In genomic region chr9:133794006-133794760, GRCh38 we compare ENCODE assay signal across 22 cellular contexts. TPM values are rescaled to one million over a fixed set of nuclear protein-coding genes. Genes with fewer than 3 reads are reported as not detected.
A peak's percentile ranks its signal among the peaks of the same experiment; 100 is the strongest.
DNase-seq lines count a peak whose midpoint lies in the region; ATAC-seq and TF ChIP-seq lines count a peak whose summit lies in the region.
"Had no signal": no experiment of that assay in that cellular context is flagged by ENCODE, and none has a peak within 500 bp of the region (broad histone marks: within the 10 kb centered on the region; RNA-seq: fewer than 3 reads in every experiment).

No MANE protein-coding gene starts in this region.

- no peak overlapping the region for H2BK5ac ChIP-seq in trophoblast cell (ENCODE audit: low read depth, low read length, poor library complexity)

- H3K4me2 ChIP-seq in DOHH2 (ENCODE audit: low read length) (peak overlapping the region; percentile 68), Karpas-422 (ENCODE audit: low read depth, low read length, poor library complexity, severe bottlenecking) (peak overlapping the region; percentile 7), trophoblast cell (ENCODE audit: low read length) (no peak overlapping the region), PC-3 (ENCODE audit: low read length) (no peak overlapping the region)

- no peak overlapping the region for H3K18ac ChIP-seq in trophoblast cell (ENCODE audit: low read length)

- H3K27ac Mint-ChIP-seq in activated B cell treated with CpG ODN at 0.5 μM for 24 hours, result no peak overlapping the region
- H3K27ac Mint-ChIP-seq: CD4-positive, alpha-beta T cell had no signal

- no peak for TF ChIP-seq CTCF in DOHH2 (IDR thresholded peaks at IDR 0.05; ENCODE audit: low read depth, low read length, poor library complexity, severe bottlenecking)
- no peak for TF ChIP-seq CTCF in activated B cell treated with CpG ODN at 0.5 μM for 24 hours (IDR thresholded peaks at IDR 0.05)
- no peak for TF ChIP-seq CTCF in left ventricle myocardium inferior (IDR thresholded peaks at IDR 0.05; ENCODE audit: borderline replicate concordance)
- TF ChIP-seq CTCF in PC-3 (conservative IDR thresholded peaks at IDR 0.05; ENCODE audit: low read depth, low read length), result no peak

- H3K27me3 Mint-ChIP-seq in activated B cell treated with CpG ODN at 0.5 μM for 24 hours, result no peaks in the 10 kb centered on the region
- no peaks in the 10 kb centered on the region for H3K27me3 Mint-ChIP-seq in activated T-cell treated with anti-CD3 and anti-CD28 coated beads, Interleukin-2, amount 50 U/mL, for 4 hours (ENCODE audit: low read depth)
- H3K27me3 Mint-ChIP-seq: CD4-positive, alpha-beta T cell had no signal

- no peaks in the 10 kb centered on the region for H3K79me1 ChIP-seq in trophoblast cell (ENCODE audit: low read length)

- no peaks in the 10 kb centered on the region for H3K79me2 ChIP-seq in DOHH2 (ENCODE audit: control insufficient read depth, low read length)
- H3K79me2 ChIP-seq in Karpas-422 (ENCODE audit: low read length), result no peaks in the 10 kb centered on the region
- no peaks in the 10 kb centered on the region for H3K79me2 ChIP-seq in trophoblast cell (ENCODE audit: control insufficient read depth, insufficient read depth, low read length, poor library complexity)
- H3K79me2 ChIP-seq in PC-3 (ENCODE audit: low read length), result no peaks in the 10 kb centered on the region

- no peak overlapping the region for H4K12ac ChIP-seq in trophoblast cell (ENCODE audit: low read depth, low read length)

- CTCF ChIA-PET in activated B cell treated with CpG ODN at 0.5 μM for 24 hours (lab: Charles Lee) (interaction anchor here (1.1 to 10.5 kb wide), 4 partner anchors 12 to 200 kb away, joined by 4 to 126 read pairs (median 15); no protein-coding TSS in a partner anchor), PC-3 (lab: Charles Lee) (no interaction called here)

- peaks cover 62% of the 10 kb centered on the region for H3K4me1 Mint-ChIP-seq in activated B cell treated with CpG ODN at 0.5 μM for 24 hours
- H3K4me1 Mint-ChIP-seq in activated T-cell treated with anti-CD3 and anti-CD28 coated beads, Interleukin-2, amount 50 U/mL, for 4 hours (ENCODE audit: low read depth), result peaks cover 10% of the 10 kb centered on the region

- no peak overlapping the region for H4K8ac ChIP-seq in trophoblast cell (ENCODE audit: low read depth, low read length)

- peak overlapping the region; percentile 57 for H3K4me3 Mint-ChIP-seq in activated B cell treated with CpG ODN at 0.5 μM for 24 hours
- H3K4me3 Mint-ChIP-seq in activated T-cell treated with anti-CD3 and anti-CD28 coated beads, Interleukin-2, amount 50 U/mL, for 4 hours, result no peak overlapping the region
- H3K4me3 Mint-ChIP-seq: CD4-positive, alpha-beta T cell had no signal

- H3K9me3 Mint-ChIP-seq in activated B cell treated with CpG ODN at 0.5 μM for 24 hours, result no peaks in the 10 kb centered on the region
- no peaks in the 10 kb centered on the region for H3K9me3 Mint-ChIP-seq in activated T-cell treated with anti-CD3 and anti-CD28 coated beads, Interleukin-2, amount 50 U/mL, for 4 hours
- H3K9me3 Mint-ChIP-seq: CD4-positive, alpha-beta T cell had no signal

- POLR2A ChIA-PET in activated B cell treated with CpG ODN at 0.5 μM for 24 hours (lab: Charles Lee), result interaction anchor here (0.5 to 2.8 kb wide), 5 partner anchors 11 to 1026 kb away, joined by 3 to 20 read pairs (median 3); no protein-coding TSS in a partner anchor
- POLR2A ChIA-PET in PC-3 (lab: Charles Lee; ENCODE audit: unreplicated experiment), result no interaction called here

- H3K4me3 ChIP-seq in DOHH2 (ENCODE audit: low read length) (peak overlapping the region; percentile 46), Karpas-422 (ENCODE audit: low read length) (no peak overlapping the region), trophoblast cell (ENCODE audit: low read depth, low read length) (no peak overlapping the region), left ventricle myocardium inferior (no peak overlapping the region), PC-3 (ENCODE audit: low read length) (no peak overlapping the region)
- H3K4me3 ChIP-seq: A549, GM23248, MG63, SJSA1 had no signal

- H3K9ac ChIP-seq in Karpas-422 (ENCODE audit: low read length) (no peak overlapping the region), trophoblast cell (ENCODE audit: low read length) (no peak overlapping the region), PC-3 (ENCODE audit: low read length) (no peak overlapping the region)
- H3K9ac ChIP-seq: GM23248 had no signal

- WGBS in trophoblast cell (ENCODE audit: extremely low coverage, insufficient coverage, insufficient read length), result no CpG with 5 or more reads among the region's 28 CpGs

- H3K23ac ChIP-seq in trophoblast cell (ENCODE audit: low read length), result no peak overlapping the region

- no peaks in the 10 kb centered on the region for H3K9me3 ChIP-seq in DOHH2 (ENCODE audit: control insufficient read depth, insufficient read depth, low read length)
- no peaks in the 10 kb centered on the region for H3K9me3 ChIP-seq in Karpas-422 (ENCODE audit: low read length)
- peaks cover 3% of the 10 kb centered on the region for H3K9me3 ChIP-seq in trophoblast cell (ENCODE audit: insufficient read depth, low read depth, low read length)
- no peaks in the 10 kb centered on the region for H3K9me3 ChIP-seq in left ventricle myocardium inferior (replicated peaks)
- no peaks in the 10 kb centered on the region for H3K9me3 ChIP-seq in PC-3 (ENCODE audit: low read length)
- H3K9me3 ChIP-seq: A549, BE2C, MG63, SJSA1 had no signal

- H3K4ac ChIP-seq in trophoblast cell (ENCODE audit: low read depth, low read length), result no peak overlapping the region

- peaks cover 63% of the 10 kb centered on the region for H3K36me3 Mint-ChIP-seq in activated B cell treated with CpG ODN at 0.5 μM for 24 hours (ENCODE audit: low read depth)
- H3K36me3 Mint-ChIP-seq in activated T-cell treated with anti-CD3 and anti-CD28 coated beads, Interleukin-2, amount 50 U/mL, for 4 hours (ENCODE audit: insufficient read depth), result no peaks in the 10 kb centered on the region

- no peak overlapping the region for H2BK120ac ChIP-seq in trophoblast cell (ENCODE audit: insufficient read depth, low read length, poor library complexity)

- peaks cover 13% of the 10 kb centered on the region; the same call in 1 of the 2 replicates for H3K36me3 ChIP-seq in DOHH2 (ENCODE audit: control insufficient read depth, low read length)
- H3K36me3 ChIP-seq in Karpas-422 (ENCODE audit: insufficient read depth, low read length), result no peaks in the 10 kb centered on the region
- H3K36me3 ChIP-seq in trophoblast cell (ENCODE audit: control insufficient read depth in 1 of 2, insufficient read depth in 2 of 2, low read length in 2 of 2), result peaks cover 90 to 91% of the 10 kb centered on the region in 2 experiments
- H3K36me3 ChIP-seq in left ventricle myocardium inferior, result no peaks in the 10 kb centered on the region
- no peaks in the 10 kb centered on the region for H3K36me3 ChIP-seq in PC-3 (ENCODE audit: low read depth, low read length)
- H3K36me3 ChIP-seq: MG63 had no signal

- DNase-seq in Karpas-422 (peak; percentile 79), activated B cell treated with CpG ODN at 0.5 μM for 24 hours (no peak), trophoblast cell (no peak), left ventricle myocardium inferior (no peak), PC-3 (no peak)
- DNase-seq in activated T-cell treated with anti-CD3 and anti-CD28 coated beads, Interleukin-2, amount 50 U/mL, for 4 hours, result no peak
- DNase-seq in activated CD4-positive, CD25-positive, alpha-beta regulatory T cell (lab: John Stamatoyannopoulos, UW), result no peak
- DNase-seq: BE2C; CD4-positive, alpha-beta T cell; DMS79; GM23248; MG63; NCI-H1092; NCI-H1436 treated with DMSO at 0.1 percent for 48 hours; NCI-H2029; NCI-H524 treated with DMSO at 0.1 percent for 48 hours; NCI-H82 had no signal

- H3F3A ChIP-seq in DOHH2 (ENCODE audit: control insufficient read depth, insufficient read depth) (no peaks in the 10 kb centered on the region; the same call in 1 of the 2 replicates), PC-3 (ENCODE audit: low read length, unreplicated experiment) (no peaks in the 10 kb centered on the region)

- H3K9me2 ChIP-seq in DOHH2 (replicated peaks; ENCODE audit: control insufficient read depth, low read length) (no peaks in the 10 kb centered on the region), Karpas-422 (replicated peaks; ENCODE audit: insufficient read depth, low read length) (no peaks in the 10 kb centered on the region), PC-3 (replicated peaks; ENCODE audit: low read length) (no peaks in the 10 kb centered on the region)

- no peaks in the 10 kb centered on the region for H3K27me3 ChIP-seq in DOHH2 (ENCODE audit: control insufficient read depth, low read length)
- no peaks in the 10 kb centered on the region for H3K27me3 ChIP-seq in Karpas-422 (ENCODE audit: low read length)
- H3K27me3 ChIP-seq in trophoblast cell (ENCODE audit: insufficient read depth, low read length), result no peaks in the 10 kb centered on the region
- no peaks in the 10 kb centered on the region for H3K27me3 ChIP-seq in left ventricle myocardium inferior (ENCODE audit: low read depth)
- H3K27me3 ChIP-seq in PC-3 (ENCODE audit: low read length), result no peaks in the 10 kb centered on the region
- H3K27me3 ChIP-seq: BE2C, MG63, SJSA1 had no signal

- peak; percentile 35 for ATAC-seq in activated B cell treated with CpG ODN at 0.5 μM for 24 hours (ENCODE audit: low read depth)
- ATAC-seq in activated T-cell treated with anti-CD3 and anti-CD28 coated beads, Interleukin-2, amount 50 U/mL, for 4 hours, result no peak
- ATAC-seq in PC-3, result no peak
- ATAC-seq: HCT116, Right ventricle myocardium inferior had no signal

- no peak overlapping the region for H2AK5ac ChIP-seq in trophoblast cell (ENCODE audit: low read length)

- H2AFZ ChIP-seq in Karpas-422 (ENCODE audit: low read length) (no peak overlapping the region), trophoblast cell (ENCODE audit: insufficient read depth, low read length, poor library complexity) (no peak overlapping the region), PC-3 (ENCODE audit: low read length) (no peak overlapping the region)

- H4K91ac ChIP-seq in trophoblast cell (ENCODE audit: low read depth, low read length), result peak overlapping the region; percentile 17

- BruUV-seq in PC-3 (replicated peaks; lab: Mats Ljungman, UMichigan), result no TSS peak

- H3K4me1 ChIP-seq in DOHH2 (ENCODE audit: control insufficient read depth, low read length) (peaks cover 26% of the 10 kb centered on the region), Karpas-422 (ENCODE audit: low read length) (peaks cover 23% of the 10 kb centered on the region), trophoblast cell (ENCODE audit: control insufficient read depth in 1 of 2, insufficient read depth in 2 of 2, low read length in 2 of 2) (peaks cover 3 to 4% of the 10 kb centered on the region in 2 experiments), left ventricle myocardium inferior (peaks cover 23% of the 10 kb centered on the region), PC-3 (ENCODE audit: insufficient read depth, low read length) (no peaks in the 10 kb centered on the region)

- H4K20me1 ChIP-seq in DOHH2 (ENCODE audit: control insufficient read depth, insufficient read depth, low read depth, low read length) (no peaks in the 10 kb centered on the region), Karpas-422 (ENCODE audit: insufficient read depth, low read depth, low read length) (peaks cover 17% of the 10 kb centered on the region; the same call in 1 of the 2 replicates), PC-3 (ENCODE audit: low read length) (no peaks in the 10 kb centered on the region)

- H3K14ac ChIP-seq in trophoblast cell (ENCODE audit: low read length), result no peak overlapping the region

- 0 out of 2 replicates have a peak overlapping the region, but pooled peaks have one; percentile 9 for H3K27ac ChIP-seq in DOHH2 (ENCODE audit: low read depth, low read length)
- no peak overlapping the region for H3K27ac ChIP-seq in Karpas-422 (ENCODE audit: low read length)
- H3K27ac ChIP-seq in trophoblast cell (ENCODE audit: low read depth, low read length), result no peak overlapping the region
- H3K27ac ChIP-seq in left ventricle myocardium inferior (replicated peaks), result no peak overlapping the region
- no peak overlapping the region for H3K27ac ChIP-seq in PC-3 (ENCODE audit: low read length)
- H3K27ac ChIP-seq: GM23248, SJSA1 had no signal

- H2BK12ac ChIP-seq in trophoblast cell (ENCODE audit: low read length), result no peak overlapping the region

- intact Hi-C loops in activated B cell treated with CpG ODN at 0.5 μM for 24 hours (cut with micrococcal nuclease), result no loop called here
- intact Hi-C loops in left ventricle myocardium inferior (cut with micrococcal nuclease), result loop anchor here (5.0 kb wide), 1 partner anchor 198 kb away; the partner anchor contains the start of gene VAV2
- intact Hi-C loops in PC-3 (cut with micrococcal nuclease), result no loop called here

RNA-seq across cellular contexts. Expression of gene SARDH, which starts 56.0 kb away (rescaled TPM):
- total RNA-seq in Karpas-422 (2014; rRNA removed; shearing (Covaris generic); ENCODE audit: low replicate concordance), result not detected in 2 replicates
- total RNA-seq in activated B cell treated with CpG ODN at 0.5 μM for 24 hours (not detected in 2 replicates), left ventricle myocardium inferior (0.63 TPM), PC-3 (2014; rRNA removed) (2.5 and 3.4 TPM in 2 replicates)
- polyA plus RNA-seq in trophoblast cell (2013), result 0.88 and 0.90 TPM in 2 replicates
- 1 to 10 TPM; 3.6 to 5.5 (median 5.0) TPM for total RNA-seq in activated T-cell treated with anti-CD3 and anti-CD28 coated beads, Interleukin-2, amount 50 U/mL, for 4 hours

Comparison
In these comparisons a context has a peak if more than half of its experiments do, and no peak if none do; other contexts are left out.
1. H3K4me2 ChIP-seq: peak in DOHH2 (single experiment) and Karpas-422 (single experiment); none in trophoblast cell (single experiment) and PC-3 (single experiment).